8 cellular contexts compared by ENCODE assay signal in genomic region chr5:36239370-36240293, GRCh38. TPM values are rescaled to one million over a fixed set of nuclear protein-coding genes. Genes with fewer than 3 reads are reported as not detected.
A peak's percentile ranks its signal among the peaks of the same experiment; 100 is the strongest.
DNase-seq lines count a peak whose midpoint lies in the region; ATAC-seq, FAIRE-seq and TF ChIP-seq lines count a peak whose summit lies in the region.
"Had no signal": no experiment of that assay in that cellular context is flagged by ENCODE, and none has a peak within 500 bp of the region (broad histone marks: within the 10 kb centered on the region; RNA-seq: fewer than 3 reads in every experiment).

No MANE protein-coding gene starts in this region.

- no peaks in the 10 kb centered on the region for H3K27me3 Mint-ChIP-seq in T-helper 17 cell

- no peaks in the 10 kb centered on the region for H3K36me3 ChIP-seq in small intestine (ENCODE audit: control insufficient read depth in 2 of 2, insufficient read depth in 2 of 2, low read length in 2 of 2)

- H3K4me1 Mint-ChIP-seq in T-helper 17 cell: peaks cover 47% of the 10 kb centered on the region

- ATAC-seq in T-helper 17 cell (no peak), GM19023 (IDR thresholded peaks at IDR 0.05; ENCODE audit: unreplicated experiment) (no peak)
- no peak for ATAC-seq in activated CD4-positive, CD25-positive, alpha-beta regulatory T cell treated with anti-CD3 and anti-CD28 coated beads, Interleukin-2, amount 50 U/mL, for 24 hours

- TF ChIP-seq CTCF in HFF-Myc (IDR thresholded peaks at IDR 0.05; ENCODE audit: low read depth, low read length, missing control alignments): no peak
- no peak for TF ChIP-seq CTCF in foreskin fibroblast (IDR thresholded peaks at IDR 0.05; ENCODE audit: low read depth, low read length)

- H3K36me3 Mint-ChIP-seq in T-helper 17 cell (ENCODE audit: low read depth): peaks cover 3% of the 10 kb centered on the region

- H3K4me3 ChIP-seq in HFF-Myc (replicated peaks; ENCODE audit: low read depth, low read length): peak overlapping the region; percentile 68
- peak overlapping the region; percentile 76 to 86 for H3K4me3 ChIP-seq in foreskin fibroblast (ENCODE audit: low read depth in 1 of 2, low read length in 2 of 2)
- H3K4me3 ChIP-seq in small intestine (ENCODE audit: low read depth in 1 of 2, low read length in 2 of 2): no peak overlapping the region

- H3K27ac Mint-ChIP-seq in T-helper 17 cell: peak overlapping the region; percentile 70

- H3K9me3 ChIP-seq in T-helper 17 cell (ENCODE audit: control insufficient read depth, low read length, poor library complexity, severe bottlenecking) (no peaks in the 10 kb centered on the region), small intestine (ENCODE audit: control insufficient read depth, low read depth) (no peaks in the 10 kb centered on the region)

- peak overlapping the region in 1 of 2 donors; percentile 8 for H3K27ac ChIP-seq in small intestine (ENCODE audit: low read depth in 1 of 2, low read length in 1 of 2)

- DNase-seq in HFF-Myc (ENCODE audit: extremely low read depth, low read depth) (no peak), T-helper 17 cell (no peak), foreskin fibroblast (peak in 1 of 2 donors; percentile 3), small intestine (peak; percentile 2)
- no peak for DNase-seq in activated CD4-positive, CD25-positive, alpha-beta regulatory T cell (lab: John Stamatoyannopoulos, UW)
- DNase-seq: NCI-H69 had no signal

- H3K4me1 ChIP-seq in small intestine (ENCODE audit: control insufficient read depth in 2 of 2, insufficient read depth in 1 of 2, low read depth in 1 of 2, low read length in 1 of 2): peaks cover 4 to 6% of the 10 kb centered on the region in 2 donors

- 26 to 41% (median 29%) methylated on average over 4 of the region's 4 CpGs for WGBS in small intestine, 3 donors

- FAIRE-seq in small intestine (lab: Jason Lieb, UNC): no peak

- H3K4me3 Mint-ChIP-seq in T-helper 17 cell: peak overlapping the region; percentile 88

- H3K27me3 ChIP-seq in small intestine (ENCODE audit: control insufficient read depth in 2 of 2, insufficient read depth in 2 of 2, low read length in 2 of 2): no peaks in the 10 kb centered on the region

RNA-seq across cellular contexts. Expression of gene NADK2, which starts 2.1 kb away (rescaled TPM):
- 10 to 100 TPM; 10.4 to 12.0 TPM for total RNA-seq in T-helper 17 cell
- polyA plus RNA-seq in small intestine: 10 to 100 TPM; 13.0 to 15.4 (median 13.0) TPM

Comparison
In these comparisons a context has a peak if more than half of its experiments do, and no peak if none do; other contexts are left out.
1. H3K4me3 ChIP-seq: peak in HFF-Myc (single experiment) and foreskin fibroblast (2 of 2); none in small intestine (0 of 2).